8 cellular contexts compared by ENCODE assay signal in the genomic region with DNA sequence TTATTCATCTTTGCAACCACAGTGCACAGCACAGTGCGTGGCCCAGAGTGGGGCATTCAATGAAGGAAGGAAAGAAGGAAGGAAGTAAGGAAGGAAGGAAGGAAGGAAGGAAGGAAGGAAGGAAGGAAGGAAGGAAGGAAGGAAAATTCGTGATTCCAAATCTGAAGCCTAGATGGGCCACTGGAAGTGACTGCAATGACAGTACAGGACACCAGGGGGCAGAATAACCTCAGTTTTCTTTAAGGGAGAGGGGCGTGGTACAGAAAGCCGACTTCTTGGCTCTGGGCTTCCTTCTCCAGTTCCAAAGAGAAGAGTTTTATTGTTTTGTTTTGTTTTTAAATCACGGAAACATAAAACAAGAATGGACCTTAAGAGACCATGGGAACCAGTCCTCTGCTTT. TPM values are rescaled to one million over a fixed set of nuclear protein-coding genes. Genes with fewer than 3 reads are reported as not detected.
DNase-seq lines count a peak whose midpoint lies in the region; ATAC-seq and TF ChIP-seq lines count a peak whose summit lies in the region.

No MANE protein-coding gene starts in this region.

- in situ Hi-C loops in IMR-90 (cut with MboI; ENCODE audit: low sequenced_read_pairs) (loop anchor here (10.0 to 25.0 kb wide), 3 partner anchors 458 to 1305 kb away; partner anchors contain the start of gene ENOX2), SK-MEL-5 (cut with HindIII; ENCODE audit: low pct_unique_long_range_greater_than_20kb, low sequenced_read_pairs) (no loop called here)

- no peak overlapping the region for H2AK9ac ChIP-seq in IMR-90 (replicated peaks; ENCODE audit: low read depth, low read length, poor library complexity)

- H3K36me3 ChIP-seq in IMR-90 (ENCODE audit: control insufficient read depth, insufficient read depth, low read length) (no peaks in the 10 kb centered on the region), psoas muscle (ENCODE audit: insufficient read depth in 1 of 2, low read depth in 1 of 2) (no peaks in the 10 kb centered on the region)

- H3K9me3 ChIP-seq in IMR-90 (ENCODE audit: control insufficient read depth, insufficient read depth, low read length) (no peaks in the 10 kb centered on the region), psoas muscle (no peaks in the 10 kb centered on the region)

- no peak overlapping the region for H2BK5ac ChIP-seq in IMR-90 (ENCODE audit: low read depth, low read length, poor library complexity, severe bottlenecking)

- H3K27me3 ChIP-seq in IMR-90 (ENCODE audit: control insufficient read depth, insufficient read depth, low read length) (peaks cover 3% of the 10 kb centered on the region; the same call in 1 of the 2 replicates), psoas muscle (ENCODE audit: insufficient read depth in 3 of 3, low read length in 2 of 3) (no peaks in the 10 kb centered on the region)

- no peak overlapping the region for H3K23ac ChIP-seq in IMR-90 (ENCODE audit: low read depth, low read length)

- H3K4me1 ChIP-seq in IMR-90 (ENCODE audit: control insufficient read depth, insufficient read depth, low read length) (peaks cover 2% of the 10 kb centered on the region; the same call in 1 of the 2 replicates), psoas muscle (peaks cover 4% of the 10 kb centered on the region)

- H2BK120ac ChIP-seq in IMR-90 (ENCODE audit: low read depth, low read length): no peak overlapping the region

- H3K4me2 ChIP-seq in IMR-90 (ENCODE audit: low read depth, low read length): no peak overlapping the region

- no peak overlapping the region for H3K4ac ChIP-seq in IMR-90 (ENCODE audit: low read depth, low read length)

- ATAC-seq in IMR-90 (ENCODE audit: low read depth): peak; percentile 74
- ATAC-seq in psoas muscle: peak; percentile 60 to 73 (median 63)
- no peak for ATAC-seq in HG03565 (IDR thresholded peaks at IDR 0.05; ENCODE audit: unreplicated experiment)
- no peak for ATAC-seq in HG02610 (IDR thresholded peaks at IDR 0.05; ENCODE audit: unreplicated experiment)

- BruUV-seq in IMR-90 (replicated peaks; lab: Mats Ljungman, UMichigan): no TSS peak

- H4K20me1 ChIP-seq in IMR-90 (ENCODE audit: insufficient read depth, low read length): no peaks in the 10 kb centered on the region

- H3K27ac ChIP-seq in IMR-90 (ENCODE audit: insufficient read depth, low read length): no peak overlapping the region
- H3K27ac ChIP-seq in psoas muscle: no peak overlapping the region

- no peak overlapping the region for H3K9ac ChIP-seq in IMR-90 (ENCODE audit: low read depth, low read length)

- DNase-seq in ELR (ENCODE audit: low read depth): peak; percentile 62
- peak; percentile 36 for DNase-seq in IMR-90
- DNase-seq in SK-MEL-5 (ENCODE audit: low read depth, low spot score): peak; percentile 60
- DNase-seq in activated naive CD4-positive, alpha-beta T cell treated with Interleukin-2 at 50 U/mL for 16 hours: peak; percentile 54
- DNase-seq in glomerular endothelial cell (ENCODE audit: extremely low read depth, low read depth, low spot score): peak; percentile 47
- DNase-seq in psoas muscle: no peak

- no peak overlapping the region for H3K18ac ChIP-seq in IMR-90 (ENCODE audit: low read depth, low read length)

- TF ChIP-seq POLR2A in IMR-90 (IDR thresholded peaks at IDR 0.05; ENCODE audit: low read depth, low read length): no peak

- H3K9me1 ChIP-seq in IMR-90 (ENCODE audit: insufficient read depth, low read length): no peaks in the 10 kb centered on the region

- H3K4me3 ChIP-seq in IMR-90 (ENCODE audit: insufficient read depth, low read depth, low read length): no peak overlapping the region
- peak overlapping the region; percentile 15 for H3K4me3 ChIP-seq in psoas muscle

- intact Hi-C loops in IMR-90 (cut with micrococcal nuclease): loop anchor here (1.0 to 5.0 kb wide), 6 partner anchors 119 to 1310 kb away; partner anchors contain the start of gene UTP14A
- intact Hi-C loops in psoas muscle (cut with DNase I): loop anchor here (2.0 to 10.0 kb wide), 6 partner anchors 120 to 1308 kb away; partner anchors contain the start of gene UTP14A (in 1 of the 2)

- H4K5ac ChIP-seq in IMR-90 (ENCODE audit: low read depth, low read length): no peak overlapping the region

- POLR2A ChIA-PET in IMR-90 (lab: Charles Lee; ENCODE audit: unreplicated experiment): no interaction called here

- dilution Hi-C loops in IMR-90 (cut with HindIII; ENCODE audit: low sequenced_read_pairs, unreplicated experiment): no loop called here

- 0% methylated on average over 3 of the region's 5 CpGs; no CpG with 5 or more reads in 1 of the 2 experiments for WGBS in IMR-90 (ENCODE audit: extremely low coverage in 2 of 2, insufficient read length in 1 of 2), 2 experiments
- WGBS in psoas muscle, 3 donors: 2 to 7% (median 7%) methylated on average over 5 of the region's 5 CpGs

- no peak overlapping the region for H3K14ac ChIP-seq in IMR-90 (replicated peaks; ENCODE audit: low read depth, low read length)

- no peak overlapping the region for H2AK5ac ChIP-seq in IMR-90 (ENCODE audit: low read depth, low read length)

- H2BK20ac ChIP-seq in IMR-90 (ENCODE audit: low read depth, low read length): no peak overlapping the region

- H2BK15ac ChIP-seq in IMR-90 (ENCODE audit: low read depth, low read length): no peak overlapping the region

- no peak overlapping the region for H3K56ac ChIP-seq in IMR-90 (ENCODE audit: extremely low read depth, insufficient read depth, low read length)

- no peaks in the 10 kb centered on the region for H3K79me1 ChIP-seq in IMR-90 (ENCODE audit: low read depth in 1 of 2, low read length in 2 of 2)

- TF ChIP-seq CTCF in IMR-90 (conservative IDR thresholded peaks at IDR 0.05; ENCODE audit: low read depth, low read length) (peak; percentile 73), psoas muscle (IDR thresholded peaks at IDR 0.05) (peak; percentile 73)

- no peak overlapping the region for H2AFZ ChIP-seq in IMR-90 (replicated peaks; ENCODE audit: low read length, poor library complexity)

- TF ChIP-seq RAD21 in IMR-90 (IDR thresholded peaks at IDR 0.05; ENCODE audit: low read length): peak; percentile 83

- H4K8ac ChIP-seq in IMR-90 (ENCODE audit: low read depth in 2 of 2, low read length in 2 of 2): no peak overlapping the region

- CTCF ChIA-PET in IMR-90 (lab: Yijun Ruan, JAX): interaction anchor here (1.8 kb wide), 1 partner anchor 119 kb away, joined by 4 read pairs; no protein-coding TSS in a partner anchor

- H4K91ac ChIP-seq in IMR-90 (ENCODE audit: insufficient read depth, low read depth, low read length): no peak overlapping the region

TF ChIP-seq in IMR-90, 13 proteins besides CTCF, POLR2A, EP300 and RAD21:
- no peak for TF ChIP-seq NFE2L2 (IDR thresholded peaks at IDR 0.05; ENCODE audit: low read depth, low read length)
- peak; percentile 74 for TF ChIP-seq SMC3 (IDR thresholded peaks at IDR 0.05; ENCODE audit: low read depth, low read length)

RNA-seq across cellular contexts. Expression of gene APLN, which starts 47.8 kb away (rescaled TPM):
- total RNA-seq in IMR-90 (2012; rRNA removed) (under 0.01 and 0.18 TPM in 2 replicates), glomerular endothelial cell (1,464 and 1,492 TPM in 2 replicates), psoas muscle (1 to 10 TPM in 2 of 4 donors, under 1 TPM in 2; 0.86 to 4.1 (median 1.6) TPM)
- polyA plus RNA-seq in IMR-90 (2012; rRNA removed) (0.67 and 0.72 TPM in 2 replicates), psoas muscle (1 to 10 TPM in 1 of 3 donors, under 1 TPM in 2; 0.13 to 1.0 (median 0.68) TPM)
- 0.54 and 0.81 TPM in 2 replicates for polyA plus RNA-seq in IMR-90 (2012; cell fraction: cytosol; rRNA removed)
- 0.30 and 0.32 TPM in 2 replicates for polyA plus RNA-seq in IMR-90 (2012; cell fraction: nucleus; rRNA removed; ENCODE audit: low replicate concordance)
- total RNA-seq in SK-MEL-5 (2014; rRNA removed; shearing (Covaris generic)): 0.05 and 0.34 TPM in 2 replicates
- 0.39 and 1.2 TPM in 2 replicates for polyA plus RNA-seq in SK-MEL-5 (2015; cell fraction: cytosol; rRNA removed)
- 0.12 TPM in 1 of 2 replicates, not detected in the other for polyA plus RNA-seq in SK-MEL-5 (2015; cell fraction: nucleus; rRNA removed)

Comparison
In these comparisons a context has a peak if more than half of its experiments do, and no peak if none do; other contexts are left out.
1. DNase-seq: peak in ELR (single experiment), IMR-90 (single experiment), SK-MEL-5 (single experiment), activated naive CD4-positive, alpha-beta T cell treated with Interleukin-2 at 50 U/mL for 16 hours (single experiment) and glomerular endothelial cell (single experiment); none in psoas muscle (0 of 2).
2. ATAC-seq: peak in IMR-90 (single experiment) and psoas muscle (4 of 4); none in HG03565 (single experiment) and HG02610 (single experiment).
3. RNA of gene APLN, which starts 47.8 kb away (total RNA-seq): 1,464 to 1,492 TPM in glomerular endothelial cell; 0.86 to 4.1 TPM in psoas muscle, 0.05 to 0.34 TPM in SK-MEL-5 and under 0.01 to 0.18 TPM in IMR-90; every median in the first group is over 100 times any median in the second.